Comparison of ENCODE assay signal across 1 cellular context in the genomic region with DNA sequence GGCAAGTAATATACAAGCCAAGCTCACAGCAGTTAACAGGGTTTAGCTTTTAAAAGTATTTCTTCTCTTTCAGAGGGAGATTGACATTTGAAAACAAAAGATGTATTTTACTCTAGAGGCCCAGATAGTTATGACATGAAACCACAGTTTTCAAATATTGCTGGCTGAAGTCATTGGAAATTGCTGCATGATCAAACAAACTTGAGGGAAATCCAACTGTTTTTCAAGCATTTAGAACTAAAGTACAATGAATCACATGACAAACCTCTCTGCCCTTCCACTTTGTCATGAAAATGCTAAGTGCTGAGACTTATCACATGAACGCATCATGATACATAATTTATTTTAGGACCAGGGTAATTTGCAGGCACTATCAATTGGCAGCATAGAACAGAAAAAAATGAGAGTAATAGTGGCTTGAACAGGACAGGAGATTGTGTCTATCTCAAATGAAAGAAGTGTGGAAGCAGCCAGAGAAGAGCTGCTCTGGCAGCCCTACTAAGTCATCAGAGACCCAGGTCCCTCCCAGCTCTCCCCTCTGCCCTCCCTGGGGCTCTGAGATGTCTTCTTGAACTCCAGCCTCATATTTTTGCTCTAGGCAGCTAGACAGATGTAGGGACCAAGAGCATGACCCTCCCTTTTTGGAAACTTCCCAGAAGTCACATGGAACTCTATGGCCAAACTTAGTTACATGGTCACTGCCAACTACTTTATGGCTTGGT.
TF ChIP-seq lines count a peak whose summit lies in the region.

No MANE protein-coding gene starts in this region.

TF ChIP-seq in K562, 482 proteins besides CTCF, POLR2A, EP300 and RAD21 (continued from another document):
- TF ChIP-seq, protein P1, sequence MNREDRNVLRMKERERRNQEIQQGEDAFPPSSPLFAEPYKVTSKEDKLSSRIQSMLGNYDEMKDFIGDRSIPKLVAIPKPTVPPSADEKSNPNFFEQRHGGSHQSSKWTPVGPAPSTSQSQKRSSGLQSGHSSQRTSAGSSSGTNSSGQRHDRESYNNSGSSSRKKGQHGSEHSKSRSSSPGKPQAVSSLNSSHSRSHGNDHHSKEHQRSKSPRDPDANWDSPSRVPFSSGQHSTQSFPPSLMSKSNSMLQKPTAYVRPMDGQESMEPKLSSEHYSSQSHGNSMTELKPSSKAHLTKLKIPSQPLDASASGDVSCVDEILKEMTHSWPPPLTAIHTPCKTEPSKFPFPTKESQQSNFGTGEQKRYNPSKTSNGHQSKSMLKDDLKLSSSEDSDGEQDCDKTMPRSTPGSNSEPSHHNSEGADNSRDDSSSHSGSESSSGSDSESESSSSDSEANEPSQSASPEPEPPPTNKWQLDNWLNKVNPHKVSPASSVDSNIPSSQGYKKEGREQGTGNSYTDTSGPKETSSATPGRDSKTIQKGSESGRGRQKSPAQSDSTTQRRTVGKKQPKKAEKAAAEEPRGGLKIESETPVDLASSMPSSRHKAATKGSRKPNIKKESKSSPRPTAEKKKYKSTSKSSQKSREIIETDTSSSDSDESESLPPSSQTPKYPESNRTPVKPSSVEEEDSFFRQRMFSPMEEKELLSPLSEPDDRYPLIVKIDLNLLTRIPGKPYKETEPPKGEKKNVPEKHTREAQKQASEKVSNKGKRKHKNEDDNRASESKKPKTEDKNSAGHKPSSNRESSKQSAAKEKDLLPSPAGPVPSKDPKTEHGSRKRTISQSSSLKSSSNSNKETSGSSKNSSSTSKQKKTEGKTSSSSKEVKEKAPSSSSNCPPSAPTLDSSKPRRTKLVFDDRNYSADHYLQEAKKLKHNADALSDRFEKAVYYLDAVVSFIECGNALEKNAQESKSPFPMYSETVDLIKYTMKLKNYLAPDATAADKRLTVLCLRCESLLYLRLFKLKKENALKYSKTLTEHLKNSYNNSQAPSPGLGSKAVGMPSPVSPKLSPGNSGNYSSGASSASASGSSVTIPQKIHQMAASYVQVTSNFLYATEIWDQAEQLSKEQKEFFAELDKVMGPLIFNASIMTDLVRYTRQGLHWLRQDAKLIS (CRISPR knock-in tag; IDR thresholded peaks at IDR 0.05) = no peak
- TF ChIP-seq RCOR1 (IDR thresholded peaks at IDR 0.05; ENCODE audit: borderline replicate concordance in 1 of 2, low read depth in 2 of 2, low read length in 2 of 2) (no peak), GATA2 (CRISPR knock-in tag; IDR thresholded peaks at IDR 0.05) (no peak), ZNF79 (CRISPR knock-in tag; IDR thresholded peaks at IDR 0.05; ENCODE audit: low read depth) (no peak)
- TF ChIP-seq, protein P2, sequence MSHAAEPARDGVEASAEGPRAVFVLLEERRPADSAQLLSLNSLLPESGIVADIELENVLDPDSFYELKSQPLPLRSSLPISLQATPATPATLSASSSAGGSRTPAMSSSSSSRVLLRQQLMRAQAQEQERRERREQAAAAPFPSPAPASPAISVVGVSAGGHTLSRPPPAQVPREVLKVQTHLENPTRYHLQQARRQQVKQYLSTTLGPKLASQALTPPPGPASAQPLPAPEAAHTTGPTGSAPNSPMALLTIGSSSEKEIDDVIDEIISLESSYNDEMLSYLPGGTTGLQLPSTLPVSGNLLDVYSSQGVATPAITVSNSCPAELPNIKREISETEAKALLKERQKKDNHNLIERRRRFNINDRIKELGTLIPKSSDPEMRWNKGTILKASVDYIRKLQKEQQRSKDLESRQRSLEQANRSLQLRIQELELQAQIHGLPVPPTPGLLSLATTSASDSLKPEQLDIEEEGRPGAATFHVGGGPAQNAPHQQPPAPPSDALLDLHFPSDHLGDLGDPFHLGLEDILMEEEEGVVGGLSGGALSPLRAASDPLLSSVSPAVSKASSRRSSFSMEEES (CRISPR knock-in tag; IDR thresholded peaks at IDR 0.05) = 0 out of 2 replicates have a peak, but pooled peaks have one; percentile 3
